ENCODE assay signal across 34 cellular contexts in the genomic region with DNA sequence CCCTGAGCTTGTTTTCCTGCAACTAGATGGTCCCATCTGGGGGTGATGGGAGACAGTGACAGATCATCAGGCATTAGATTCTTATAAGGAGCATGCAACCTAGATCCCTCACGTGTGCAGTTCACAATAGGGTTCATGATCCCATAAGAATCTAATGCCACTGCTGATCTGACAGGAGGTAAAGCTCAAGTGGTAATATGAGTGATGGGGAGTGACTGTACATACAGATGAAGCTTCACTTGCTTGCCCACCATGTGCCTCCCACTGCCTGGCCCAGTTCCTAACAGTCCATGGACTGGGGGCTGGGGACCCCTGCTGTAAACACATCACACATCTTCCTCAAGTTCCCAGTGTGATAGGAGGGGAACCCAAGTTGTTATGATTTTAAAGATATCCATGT.
"Had no signal": no experiment of that assay in that cellular context is flagged by ENCODE, and none has a peak within 500 bp of the region (broad histone marks: within the 10 kb centered on the region; RNA-seq: fewer than 3 reads in every experiment).

No MANE protein-coding gene starts in this region.

- H3K36me3 ChIP-seq: MG63 had no signal

- H3K27me3 ChIP-seq: MG63 had no signal

- H3K4me3 ChIP-seq: MG63 had no signal

- DNase-seq: Karpas-422, Kasumi-1, MG63, MM.1S, MV-4-11, NCI-H1048, NCI-H1092, NCI-H1092 treated with DMSO at 0.1 percent for 48 hours, NCI-H1105, NCI-H1105 treated with DMSO at 0.1 percent for 48 hours, NCI-H1417, NCI-H1417 treated with DMSO at 0.1 percent for 48 hours, NCI-H1436, NCI-H1436 treated with DMSO at 0.1 percent for 48 hours, NCI-H146, NCI-H1694, NCI-H1694 treated with DMSO at 0.1 percent for 48 hours, NCI-H187, NCI-H187 treated with DMSO at 0.1 percent for 48 hours, NCI-H1930, NCI-H2029, NCI-H2029 treated with DMSO at 0.1 percent for 48 hours, NCI-H2081, NCI-H2081 treated with DMSO at 0.1 percent for 48 hours, NCI-H2107, NCI-H2171, NCI-H2171 treated with DMSO at 0.1 percent for 48 hours, NCI-H2227 treated with DMSO at 0.1 percent for 48 hours, NCI-H226, NCI-H345, NCI-H446, NCI-H446 treated with DMSO at 0.1 percent for 48 hours, NCI-H510A, NCI-H510A treated with DMSO at 0.1 percent for 48 hours had no signal
